ENCODE assay signal across 8 cellular contexts in the genomic region with DNA sequence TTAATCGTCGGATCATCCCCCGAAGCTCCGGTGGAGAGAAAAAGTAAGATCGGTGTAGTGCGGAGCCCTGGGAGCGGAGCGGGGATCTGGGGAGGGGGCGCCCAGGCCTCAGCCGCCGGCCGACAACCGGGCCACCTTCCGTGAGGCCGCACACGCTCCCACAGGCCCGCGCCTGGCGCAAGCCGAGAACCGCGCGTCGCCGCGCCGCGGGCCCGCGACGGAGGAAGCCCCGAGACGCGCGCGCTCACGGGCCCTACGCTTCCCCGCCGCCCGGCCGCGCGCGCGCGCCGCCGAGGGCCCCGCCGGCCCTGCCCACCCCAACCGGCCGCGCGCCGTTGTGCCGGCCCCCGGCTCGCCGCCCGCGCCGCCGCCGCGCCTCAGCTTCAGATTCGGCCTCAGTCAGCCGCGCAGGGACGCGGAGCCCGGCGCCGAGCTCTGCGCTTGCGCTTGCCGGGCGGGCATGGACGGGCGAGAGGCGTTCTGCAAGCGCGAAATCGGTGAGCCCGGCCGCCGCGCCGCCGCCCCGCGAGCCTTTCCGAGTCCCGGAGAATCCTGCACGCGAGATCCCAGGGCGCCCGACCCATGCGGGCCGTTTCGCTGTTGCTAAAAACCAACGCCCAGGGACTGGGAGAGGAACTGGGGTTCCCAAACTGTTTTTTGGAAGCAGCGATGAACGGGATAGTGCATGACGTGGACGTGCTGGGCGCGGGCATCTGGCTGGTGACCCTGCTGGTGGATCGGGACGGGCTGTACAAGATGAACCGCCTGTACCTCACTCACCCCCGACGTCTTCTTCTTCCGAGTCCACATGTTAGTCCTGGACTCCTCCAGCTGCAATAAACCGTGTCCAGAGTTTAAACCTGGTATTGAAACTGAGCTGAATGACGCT. TPM values are rescaled to one million over a fixed set of nuclear protein-coding genes. Genes with fewer than 3 reads are reported as not detected.
A peak's percentile ranks its signal among the peaks of the same experiment; 100 is the strongest.
DNase-seq lines count a peak whose midpoint lies in the region; ATAC-seq and TF ChIP-seq lines count a peak whose summit lies in the region.

No MANE protein-coding gene starts in this region.

- peak overlapping the region; percentile 88 for H3K4me2 ChIP-seq in skeletal muscle satellite cell (ENCODE audit: low read length)

- in situ Hi-C loops in brain microvascular endothelial cell (cut with HindIII; ENCODE audit: low pct_ligation_motif_present, low sequenced_read_pairs), result no loop called here

- H3K4me1 ChIP-seq in skeletal muscle satellite cell (ENCODE audit: control insufficient read depth, insufficient read depth, low read length), result peaks cover 17% of the 10 kb centered on the region

- TF ChIP-seq CTCF in brain microvascular endothelial cell (IDR thresholded peaks at IDR 0.05; ENCODE audit: low read depth, low read length, missing control alignments), result no peak

- H3K9me3 ChIP-seq in iPS-18c (ENCODE audit: control insufficient read depth, insufficient read depth, low read length) (peaks cover 2% of the 10 kb centered on the region), skeletal muscle satellite cell (replicated peaks; ENCODE audit: low read length) (no peaks in the 10 kb centered on the region)

- ATAC-seq in HG02943 (IDR thresholded peaks at IDR 0.05; ENCODE audit: low read depth, unreplicated experiment), result peak; percentile 73

- no peaks in the 10 kb centered on the region for H3K36me3 ChIP-seq in brain microvascular endothelial cell (replicated peaks)
- no peaks in the 10 kb centered on the region for H3K36me3 ChIP-seq in skeletal muscle satellite cell (ENCODE audit: insufficient read depth, low read length)

- H3K27me3 ChIP-seq in brain microvascular endothelial cell (replicated peaks) (no peaks in the 10 kb centered on the region), skeletal muscle satellite cell (ENCODE audit: control insufficient read depth, insufficient read depth, low read length) (peaks cover 13% of the 10 kb centered on the region)

- peak overlapping the region; percentile 77 for H3K4me3 ChIP-seq in brain microvascular endothelial cell (ENCODE audit: low read depth, low read length)
- H3K4me3 ChIP-seq in iPS-18c (ENCODE audit: insufficient read depth, low read depth, low read length), result peak overlapping the region; percentile 92
- peak overlapping the region; percentile 72 for H3K4me3 ChIP-seq in skeletal muscle satellite cell (ENCODE audit: low read length)

- peak overlapping the region; percentile 84 for H3K9ac ChIP-seq in skeletal muscle satellite cell (ENCODE audit: low read depth, low read length)

- H3K27ac ChIP-seq in brain microvascular endothelial cell, result peak overlapping the region; percentile 68

- peak; percentile 71 for DNase-seq in NK-92 treated with Interleukin-12 subunit alpha and Interleukin-12 subunit beta, amount 100 ng/mL, for 24 hours (lab: John Stamatoyannopoulos, UW)
- DNase-seq in NK-92 (lab: John Stamatoyannopoulos, UW; ENCODE audit: unreplicated experiment), result no peak
- peak; percentile 61 to 88 for DNase-seq in NCI-H1930 (lab: John Stamatoyannopoulos, UW)
- peak; percentile 84 for DNase-seq in UCSD-AML1 (lab: John Stamatoyannopoulos, UW; ENCODE audit: unreplicated experiment)
- DNase-seq in brain microvascular endothelial cell, result peak; percentile 69

RNA-seq across cellular contexts. Expression of gene LRRC37A, which starts 28.0 kb away (rescaled TPM):
- 0.44 and 0.51 TPM in 2 replicates for total RNA-seq in skeletal muscle satellite cell (2012; rRNA removed)
